Comparison of ENCODE assay signal across 1 cellular context in the genomic region with DNA sequence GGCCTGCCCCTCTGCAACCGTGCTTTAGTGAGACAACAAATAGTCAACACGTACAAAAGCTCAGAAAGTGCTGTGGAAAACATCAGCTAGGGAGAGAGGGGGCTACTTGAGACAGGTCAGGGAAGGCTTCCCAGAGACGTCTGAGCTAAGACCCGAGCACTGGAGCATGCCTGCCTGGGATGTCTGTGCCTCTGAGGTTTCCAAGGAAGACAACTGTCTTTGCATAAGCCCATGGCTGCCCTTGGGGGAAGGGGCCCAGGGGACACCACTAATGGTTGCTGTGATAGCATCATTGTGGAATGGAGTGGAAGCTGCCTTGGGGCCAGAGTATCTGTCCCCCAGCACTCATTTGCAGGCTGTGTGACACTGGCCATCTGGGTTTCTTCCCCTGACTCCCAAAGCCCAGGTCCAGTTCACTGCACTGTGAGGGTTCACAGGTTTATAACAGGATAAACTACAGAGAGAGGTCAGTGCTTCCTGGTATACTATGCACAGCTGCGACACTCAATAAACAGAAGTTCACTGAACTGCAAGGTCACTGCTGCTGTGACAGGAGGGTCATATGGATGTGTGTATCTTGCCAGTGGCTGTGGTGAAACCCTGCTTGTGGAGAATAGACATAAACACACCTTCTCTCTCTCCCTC.
A peak's percentile ranks its signal among the peaks of the same experiment; 100 is the strongest.
TF ChIP-seq lines count a peak whose summit lies in the region.

No MANE protein-coding gene starts in this region.

TF ChIP-seq in HepG2, 621 proteins besides CTCF, POLR2A, EP300 and RAD21 (continued from another document and continues in another):
- TF ChIP-seq TBL1XR1 (IDR thresholded peaks at IDR 0.05; ENCODE audit: borderline replicate concordance, low read length, partially characterized antibody): peak; percentile 97
- TF ChIP-seq SAP130 (CRISPR knock-in tag; IDR thresholded peaks at IDR 0.05; ENCODE audit: low read depth): peak; percentile 100
- TF ChIP-seq U2AF1 (optimal IDR thresholded peaks at IDR 0.05; ENCODE audit: low read depth, low read length): no peak
- TF ChIP-seq, protein P1, sequence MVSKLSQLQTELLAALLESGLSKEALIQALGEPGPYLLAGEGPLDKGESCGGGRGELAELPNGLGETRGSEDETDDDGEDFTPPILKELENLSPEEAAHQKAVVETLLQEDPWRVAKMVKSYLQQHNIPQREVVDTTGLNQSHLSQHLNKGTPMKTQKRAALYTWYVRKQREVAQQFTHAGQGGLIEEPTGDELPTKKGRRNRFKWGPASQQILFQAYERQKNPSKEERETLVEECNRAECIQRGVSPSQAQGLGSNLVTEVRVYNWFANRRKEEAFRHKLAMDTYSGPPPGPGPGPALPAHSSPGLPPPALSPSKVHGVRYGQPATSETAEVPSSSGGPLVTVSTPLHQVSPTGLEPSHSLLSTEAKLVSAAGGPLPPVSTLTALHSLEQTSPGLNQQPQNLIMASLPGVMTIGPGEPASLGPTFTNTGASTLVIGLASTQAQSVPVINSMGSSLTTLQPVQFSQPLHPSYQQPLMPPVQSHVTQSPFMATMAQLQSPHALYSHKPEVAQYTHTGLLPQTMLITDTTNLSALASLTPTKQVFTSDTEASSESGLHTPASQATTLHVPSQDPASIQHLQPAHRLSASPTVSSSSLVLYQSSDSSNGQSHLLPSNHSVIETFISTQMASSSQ (IDR thresholded peaks at IDR 0.05; ENCODE audit: low read depth): peak; percentile 72; the same call in 1 of the 2 replicates
- TF ChIP-seq, protein P1 (CRISPR knock-in tag; IDR thresholded peaks at IDR 0.05; ENCODE audit: borderline replicate concordance): peak; percentile 71
- no peak for TF ChIP-seq GPN1 (CRISPR knock-in tag; IDR thresholded peaks at IDR 0.05; ENCODE audit: borderline replicate concordance)
- TF ChIP-seq ZNF607 (CRISPR knock-in tag; IDR thresholded peaks at IDR 0.05; ENCODE audit: borderline replicate concordance): peak; percentile 88; the same call in 1 of the 2 replicates
- no peak; the same call in 1 of the 2 replicates for TF ChIP-seq UBTF (CRISPR knock-in tag; IDR thresholded peaks at IDR 0.05)
- TF ChIP-seq CEBPG (CRISPR knock-in tag; IDR thresholded peaks at IDR 0.05): peak; percentile 82
- TF ChIP-seq RAD51 (IDR thresholded peaks at IDR 0.05; ENCODE audit: borderline replicate concordance): no peak
- TF ChIP-seq ZNF407 (CRISPR knock-in tag; IDR thresholded peaks at IDR 0.05; ENCODE audit: not compliant biosample characterization): no peak
- TF ChIP-seq SMC3 (IDR thresholded peaks at IDR 0.05; ENCODE audit: low read length): no peak
- TF ChIP-seq, protein P2, sequence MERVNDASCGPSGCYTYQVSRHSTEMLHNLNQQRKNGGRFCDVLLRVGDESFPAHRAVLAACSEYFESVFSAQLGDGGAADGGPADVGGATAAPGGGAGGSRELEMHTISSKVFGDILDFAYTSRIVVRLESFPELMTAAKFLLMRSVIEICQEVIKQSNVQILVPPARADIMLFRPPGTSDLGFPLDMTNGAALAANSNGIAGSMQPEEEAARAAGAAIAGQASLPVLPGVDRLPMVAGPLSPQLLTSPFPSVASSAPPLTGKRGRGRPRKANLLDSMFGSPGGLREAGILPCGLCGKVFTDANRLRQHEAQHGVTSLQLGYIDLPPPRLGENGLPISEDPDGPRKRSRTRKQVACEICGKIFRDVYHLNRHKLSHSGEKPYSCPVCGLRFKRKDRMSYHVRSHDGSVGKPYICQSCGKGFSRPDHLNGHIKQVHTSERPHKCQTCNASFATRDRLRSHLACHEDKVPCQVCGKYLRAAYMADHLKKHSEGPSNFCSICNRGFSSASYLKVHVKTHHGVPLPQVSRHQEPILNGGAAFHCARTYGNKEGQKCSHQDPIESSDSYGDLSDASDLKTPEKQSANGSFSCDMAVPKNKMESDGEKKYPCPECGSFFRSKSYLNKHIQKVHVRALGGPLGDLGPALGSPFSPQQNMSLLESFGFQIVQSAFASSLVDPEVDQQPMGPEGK (CRISPR knock-in tag; IDR thresholded peaks at IDR 0.05): peak; percentile 59; the same call in 1 of the 2 replicates
- TF ChIP-seq ZNF138 (CRISPR knock-in tag; IDR thresholded peaks at IDR 0.05; ENCODE audit: low read depth): no peak
- no peak for TF ChIP-seq YY1 (IDR thresholded peaks at IDR 0.05; ENCODE audit: insufficient read depth, insufficient replicate concordance, low read depth, low read length)
- peak; percentile 73; the same call in 1 of the 2 replicates for TF ChIP-seq ZFP90 (CRISPR knock-in tag; IDR thresholded peaks at IDR 0.05; ENCODE audit: borderline replicate concordance)
- TF ChIP-seq SIN3A (IDR thresholded peaks at IDR 0.05; ENCODE audit: borderline replicate concordance, low read depth, low read length): peak; percentile 98
- no peak for TF ChIP-seq ZNF761 (CRISPR knock-in tag; conservative IDR thresholded peaks at IDR 0.05)
- no peak for TF ChIP-seq AGO2 (optimal IDR thresholded peaks at IDR 0.05; ENCODE audit: low read depth, low read length)
- TF ChIP-seq CHD4 (IDR thresholded peaks at IDR 0.05; ENCODE audit: borderline replicate concordance, low read length): no peak
- peak; percentile 1; the same call in 1 of the 2 replicates for TF ChIP-seq USF2 (IDR thresholded peaks at IDR 0.05; ENCODE audit: low read depth, low read length)
- TF ChIP-seq USF2 (CRISPR knock-in tag; IDR thresholded peaks at IDR 0.05; ENCODE audit: borderline replicate concordance): peak; percentile 38; the same call in 1 of the 2 replicates
- TF ChIP-seq REXO4 (CRISPR knock-in tag; IDR thresholded peaks at IDR 0.05; ENCODE audit: borderline replicate concordance): no peak
- TF ChIP-seq NCOA5 (CRISPR knock-in tag; IDR thresholded peaks at IDR 0.05): no peak
- 0 out of 2 replicates have a peak, but pooled peaks have one; percentile 51 for TF ChIP-seq ZNF263 (CRISPR knock-in tag; IDR thresholded peaks at IDR 0.05)
- TF ChIP-seq FOXA1 (IDR thresholded peaks at IDR 0.05): no peak
- TF ChIP-seq FOXA1 (CRISPR knock-in tag; IDR thresholded peaks at IDR 0.05): peak; percentile 94
- TF ChIP-seq, protein P3, sequence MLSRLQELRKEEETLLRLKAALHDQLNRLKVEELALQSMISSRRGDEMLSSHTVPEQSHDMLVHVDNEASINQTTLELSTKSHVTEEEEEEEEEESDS (CRISPR knock-in tag; IDR thresholded peaks at IDR 0.05; ENCODE audit: borderline replicate concordance): no peak
- TF ChIP-seq, protein P4, sequence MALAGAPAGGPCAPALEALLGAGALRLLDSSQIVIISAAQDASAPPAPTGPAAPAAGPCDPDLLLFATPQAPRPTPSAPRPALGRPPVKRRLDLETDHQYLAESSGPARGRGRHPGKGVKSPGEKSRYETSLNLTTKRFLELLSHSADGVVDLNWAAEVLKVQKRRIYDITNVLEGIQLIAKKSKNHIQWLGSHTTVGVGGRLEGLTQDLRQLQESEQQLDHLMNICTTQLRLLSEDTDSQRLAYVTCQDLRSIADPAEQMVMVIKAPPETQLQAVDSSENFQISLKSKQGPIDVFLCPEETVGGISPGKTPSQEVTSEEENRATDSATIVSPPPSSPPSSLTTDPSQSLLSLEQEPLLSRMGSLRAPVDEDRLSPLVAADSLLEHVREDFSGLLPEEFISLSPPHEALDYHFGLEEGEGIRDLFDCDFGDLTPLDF (CRISPR knock-in tag; IDR thresholded peaks at IDR 0.05): no peak
- 0 out of 2 replicates have a peak, but pooled peaks have one; percentile 44 for TF ChIP-seq ZC3H4 (CRISPR knock-in tag; IDR thresholded peaks at IDR 0.05; ENCODE audit: borderline replicate concordance)
- peak; percentile 99 for TF ChIP-seq RXRB (CRISPR knock-in tag; IDR thresholded peaks at IDR 0.05; ENCODE audit: borderline replicate concordance)
- no peak for TF ChIP-seq TAF15 (IDR thresholded peaks at IDR 0.05; ENCODE audit: low read depth, low read length, poor library complexity, severe bottlenecking)
